In genomic region chr10:7378602-7379403, GRCh38 we compare ENCODE assay signal across 14 cellular contexts. TPM values are rescaled to one million over a fixed set of nuclear protein-coding genes. Genes with fewer than 3 reads are reported as not detected.
DNase-seq lines count a peak whose midpoint lies in the region; ATAC-seq and TF ChIP-seq lines count a peak whose summit lies in the region.
"Had no signal": no experiment of that assay in that cellular context is flagged by ENCODE, and none has a peak within 500 bp of the region (broad histone marks: within the 10 kb centered on the region; RNA-seq: fewer than 3 reads in every experiment).

No MANE protein-coding gene starts in this region.

- intact Hi-C loops in CD8-positive, alpha-beta T cell (cut with DNase I, micrococcal nuclease): no loop called here
- intact Hi-C loops in activated T-helper 1 cell treated with anti-CD3 and anti-CD28 coated beads, Interleukin-12 subunit alpha, Interleukin-12 subunit beta, Interleukin-2, Interleukin-4 antibody, amounts not matched to agents 30 ng/mL and 10 ng/mL and 1 ng/mL, durations not matched to agents 14 hours and 24 hours and 36 hours (cut with micrococcal nuclease): no loop called here
- intact Hi-C loops in naive thymus-derived CD4-positive, alpha-beta T cell (cut with micrococcal nuclease): no loop called here

- peak in 2 of 7 experiments; percentile 4 to 18 for DNase-seq in CD8-positive, alpha-beta T cell
- DNase-seq in GM12865 (ENCODE audit: low read depth) (peak; percentile 40), NCI-H446 (lab: John Stamatoyannopoulos, UW) (no peak), HT-29 (ENCODE audit: low spot score) (no peak)
- no peak for DNase-seq in activated T-helper 1 cell treated with anti-CD3 and anti-CD28 coated beads, Interleukin-12 subunit alpha, Interleukin-12 subunit beta, Interleukin-2, Interleukin-4 antibody, amounts not matched to agents 30 ng/mL and 10 ng/mL and 1 ng/mL, durations not matched to agents 14 hours and 24 hours and 36 hours (ENCODE audit: low spot score)
- no peak for DNase-seq in naive thymus-derived CD4-positive, alpha-beta T cell
- DNase-seq: DMS153; foreskin melanocyte; NCI-H2171; ovary; stimulated activated CD4-positive, alpha-beta T cell treated with anti-CD3 and anti-CD28 coated beads, Interleukin-2, amount 100 ng/mL, for 48 hours; tibial artery had no signal

- no peak for TF ChIP-seq CTCF in CD8-positive, alpha-beta T cell (IDR thresholded peaks at IDR 0.05)
- TF ChIP-seq CTCF in GM12865 (IDR thresholded peaks at IDR 0.05; ENCODE audit: insufficient read depth, low read depth, low read length, missing control alignments): no peak

- H3K36me3 Mint-ChIP-seq in CD8-positive, alpha-beta T cell: peaks cover 71% of the 10 kb centered on the region
- peaks cover 59% of the 10 kb centered on the region for H3K36me3 Mint-ChIP-seq in activated T-helper 1 cell treated with anti-CD3 and anti-CD28 coated beads, Interleukin-12 subunit alpha, Interleukin-12 subunit beta, Interleukin-2, Interleukin-4 antibody, amounts not matched to agents 30 ng/mL and 10 ng/mL and 1 ng/mL, durations not matched to agents 14 hours and 24 hours and 36 hours (ENCODE audit: low read depth)
- H3K36me3 Mint-ChIP-seq in naive thymus-derived CD4-positive, alpha-beta T cell: peaks cover 12 to 55% (median 45%) of the 10 kb centered on the region in 5 donors

- POLR2A ChIA-PET in CD8-positive, alpha-beta T cell (lab: Charles Lee): no interaction called here
- POLR2A ChIA-PET in naive thymus-derived CD4-positive, alpha-beta T cell (lab: Charles Lee): no interaction called here

- ATAC-seq in CD8-positive, alpha-beta T cell: no peak
- ATAC-seq in naive thymus-derived CD4-positive, alpha-beta T cell: peak; percentile 26
- no peak for ATAC-seq in HG02938 (IDR thresholded peaks at IDR 0.05; ENCODE audit: unreplicated experiment)
- ATAC-seq: left lobe of liver had no signal

- no peaks in the 10 kb centered on the region for H3K9me3 Mint-ChIP-seq in CD8-positive, alpha-beta T cell
- peaks cover 4% of the 10 kb centered on the region for H3K9me3 Mint-ChIP-seq in activated T-helper 1 cell treated with anti-CD3 and anti-CD28 coated beads, Interleukin-12 subunit alpha, Interleukin-12 subunit beta, Interleukin-2, Interleukin-4 antibody, amounts not matched to agents 30 ng/mL and 10 ng/mL and 1 ng/mL, durations not matched to agents 14 hours and 24 hours and 36 hours
- H3K9me3 Mint-ChIP-seq in naive thymus-derived CD4-positive, alpha-beta T cell: no peaks in the 10 kb centered on the region

- no peaks in the 10 kb centered on the region for H3K9me3 ChIP-seq in CD8-positive, alpha-beta T cell (ENCODE audit: low read length)
- no peaks in the 10 kb centered on the region for H3K9me3 ChIP-seq in naive thymus-derived CD4-positive, alpha-beta T cell (ENCODE audit: control insufficient read depth in 2 of 3, low read length in 3 of 3)
- H3K9me3 ChIP-seq: ovary, tibial artery had no signal

- peaks cover 43% of the 10 kb centered on the region for H3K4me1 Mint-ChIP-seq in CD8-positive, alpha-beta T cell (ENCODE audit: low read depth)
- peaks cover 57% of the 10 kb centered on the region for H3K4me1 Mint-ChIP-seq in activated T-helper 1 cell treated with anti-CD3 and anti-CD28 coated beads, Interleukin-12 subunit alpha, Interleukin-12 subunit beta, Interleukin-2, Interleukin-4 antibody, amounts not matched to agents 30 ng/mL and 10 ng/mL and 1 ng/mL, durations not matched to agents 14 hours and 24 hours and 36 hours (ENCODE audit: low read depth)
- peaks cover 21 to 55% (median 40%) of the 10 kb centered on the region in 7 donors for H3K4me1 Mint-ChIP-seq in naive thymus-derived CD4-positive, alpha-beta T cell

- H3K36me3 ChIP-seq in CD8-positive, alpha-beta T cell (ENCODE audit: insufficient read depth, low read length): no peaks in the 10 kb centered on the region
- H3K36me3 ChIP-seq in naive thymus-derived CD4-positive, alpha-beta T cell (ENCODE audit: control insufficient read depth in 2 of 3, insufficient read depth in 3 of 3, low read length in 3 of 3): peaks cover 0 to 45% (median 3%) of the 10 kb centered on the region in 3 experiments
- H3K36me3 ChIP-seq: ovary had no signal

- peak overlapping the region; percentile 45 for H3K27ac Mint-ChIP-seq in CD8-positive, alpha-beta T cell
- H3K27ac Mint-ChIP-seq in activated T-helper 1 cell treated with anti-CD3 and anti-CD28 coated beads, Interleukin-12 subunit alpha, Interleukin-12 subunit beta, Interleukin-2, Interleukin-4 antibody, amounts not matched to agents 30 ng/mL and 10 ng/mL and 1 ng/mL, durations not matched to agents 14 hours and 24 hours and 36 hours: peak overlapping the region; percentile 75
- peak overlapping the region in 5 of 9 donors; percentile 32 to 71 (median 58) for H3K27ac Mint-ChIP-seq in naive thymus-derived CD4-positive, alpha-beta T cell

- no peaks in the 10 kb centered on the region for H3K27me3 ChIP-seq in CD8-positive, alpha-beta T cell (ENCODE audit: insufficient read depth, low read length)
- no peaks in the 10 kb centered on the region for H3K27me3 ChIP-seq in naive thymus-derived CD4-positive, alpha-beta T cell (ENCODE audit: control insufficient read depth in 2 of 2, insufficient read depth in 2 of 2, low read length in 2 of 2)
- H3K27me3 ChIP-seq: ovary had no signal

- no peak overlapping the region for H3K27ac ChIP-seq in CD8-positive, alpha-beta T cell (ENCODE audit: low read depth, low read length)
- no peak overlapping the region for H3K27ac ChIP-seq in naive thymus-derived CD4-positive, alpha-beta T cell (ENCODE audit: low read depth, low read length)
- H3K27ac ChIP-seq: ovary, tibial artery had no signal

- H3K4me3 Mint-ChIP-seq in CD8-positive, alpha-beta T cell: no peak overlapping the region
- H3K4me3 Mint-ChIP-seq in activated T-helper 1 cell treated with anti-CD3 and anti-CD28 coated beads, Interleukin-12 subunit alpha, Interleukin-12 subunit beta, Interleukin-2, Interleukin-4 antibody, amounts not matched to agents 30 ng/mL and 10 ng/mL and 1 ng/mL, durations not matched to agents 14 hours and 24 hours and 36 hours: no peak overlapping the region
- H3K4me3 Mint-ChIP-seq in naive thymus-derived CD4-positive, alpha-beta T cell: no peak overlapping the region

- no peaks in the 10 kb centered on the region for H3K27me3 Mint-ChIP-seq in CD8-positive, alpha-beta T cell (ENCODE audit: low read depth)
- H3K27me3 Mint-ChIP-seq in activated T-helper 1 cell treated with anti-CD3 and anti-CD28 coated beads, Interleukin-12 subunit alpha, Interleukin-12 subunit beta, Interleukin-2, Interleukin-4 antibody, amounts not matched to agents 30 ng/mL and 10 ng/mL and 1 ng/mL, durations not matched to agents 14 hours and 24 hours and 36 hours (ENCODE audit: insufficient read depth): peaks cover 1% of the 10 kb centered on the region
- H3K27me3 Mint-ChIP-seq in naive thymus-derived CD4-positive, alpha-beta T cell: no peaks in the 10 kb centered on the region

- CTCF ChIA-PET in CD8-positive, alpha-beta T cell (lab: Charles Lee): interaction anchor here (0.6 kb wide), 1 partner anchor 160 kb away, joined by 3 read pairs; no protein-coding TSS in a partner anchor
- CTCF ChIA-PET in naive thymus-derived CD4-positive, alpha-beta T cell (lab: Charles Lee): no interaction called here

- peaks cover 19% of the 10 kb centered on the region for H3K4me1 ChIP-seq in CD8-positive, alpha-beta T cell (ENCODE audit: insufficient read depth, low read length)
- H3K4me1 ChIP-seq in naive thymus-derived CD4-positive, alpha-beta T cell (ENCODE audit: control insufficient read depth in 2 of 2, insufficient read depth in 2 of 2, low read length in 2 of 2): peaks cover 0 to 13% of the 10 kb centered on the region in 2 donors
- H3K4me1 ChIP-seq: tibial artery had no signal

- no peak overlapping the region for H3K4me3 ChIP-seq in CD8-positive, alpha-beta T cell (ENCODE audit: low read depth, low read length)
- H3K4me3 ChIP-seq in GM12865 (ENCODE audit: low read depth, low read length): no peak overlapping the region
- no peak overlapping the region for H3K4me3 ChIP-seq in naive thymus-derived CD4-positive, alpha-beta T cell (ENCODE audit: low read length)
- H3K4me3 ChIP-seq: ovary, tibial artery had no signal

RNA-seq across cellular contexts. Expression of gene SFMBT2, which starts 32.0 kb away (rescaled TPM):
- 10 to 100 TPM; 27.5 to 30.3 TPM for total RNA-seq in CD8-positive, alpha-beta T cell
- 38.3 and 39.1 TPM in 2 replicates for total RNA-seq in activated T-helper 1 cell treated with anti-CD3 and anti-CD28 coated beads, Interleukin-12 subunit alpha, Interleukin-12 subunit beta, Interleukin-2, Interleukin-4 antibody, amounts not matched to agents 30 ng/mL and 10 ng/mL and 1 ng/mL, durations not matched to agents 14 hours and 24 hours and 36 hours
- 10 to 100 TPM; 38.6 to 50.9 (median 40.9) TPM for total RNA-seq in naive thymus-derived CD4-positive, alpha-beta T cell
- 1 to 10 TPM; 7.4 to 8.1 TPM for polyA plus RNA-seq in naive thymus-derived CD4-positive, alpha-beta T cell
- total RNA-seq in HT-29 (2014; rRNA removed; shearing (Covaris generic)): 0.03 TPM in 1 of 2 replicates, not detected in the other

Comparison
In these comparisons a context has a peak if more than half of its experiments do, and no peak if none do; other contexts are left out.
1. RNA of gene SFMBT2, which starts 32.0 kb away (total RNA-seq): 38.6 to 50.9 TPM in naive thymus-derived CD4-positive, alpha-beta T cell, 38.3 to 39.1 TPM in activated T-helper 1 cell treated with anti-CD3 and anti-CD28 coated beads, Interleukin-12 subunit alpha, Interleukin-12 subunit beta, Interleukin-2, Interleukin-4 antibody, amounts not matched to agents 30 ng/mL and 10 ng/mL and 1 ng/mL, durations not matched to agents 14 hours and 24 hours and 36 hours and 27.5 to 30.3 TPM in CD8-positive, alpha-beta T cell; 0.03 TPM in HT-29; every median in the first group is over 10 times any median in the second.
2. Peak in every context shown above with its lines, with median percentiles within 50 percentile points of each other: H3K27ac Mint-ChIP-seq.